ENCODE assay signal across 15 cellular contexts in genomic region chr10:96125142-96125515, GRCh38. TPM values are rescaled to one million over a fixed set of nuclear protein-coding genes. Genes with fewer than 3 reads are reported as not detected.
DNase-seq lines count a peak whose midpoint lies in the region; ATAC-seq and TF ChIP-seq lines count a peak whose summit lies in the region.
"Had no signal": no experiment of that assay in that cellular context is flagged by ENCODE, and none has a peak within 500 bp of the region (broad histone marks: within the 10 kb centered on the region; RNA-seq: fewer than 3 reads in every experiment).

No MANE protein-coding gene starts in this region.

- H3K4me3 ChIP-seq in ACC112 (ENCODE audit: low read depth, low read length), result no peak overlapping the region
- H3K4me3 ChIP-seq in HL-60 (replicated peaks; ENCODE audit: insufficient read depth, low read length), result peak overlapping the region; percentile 40; the same call in 1 of the 2 replicates
- H3K4me3 ChIP-seq: gastrocnemius medialis, right atrium auricular region, SJSA1 had no signal

- H3K4me1 Mint-ChIP-seq in glutamatergic neuron (ENCODE audit: low read depth, unreplicated experiment), result peaks cover 6% of the 10 kb centered on the region

- TF ChIP-seq CTCF in HL-60 (IDR thresholded peaks at IDR 0.05; ENCODE audit: insufficient read depth, low read length) (no peak), glutamatergic neuron (IDR thresholded peaks at IDR 0.05; ENCODE audit: partially characterized antibody, unreplicated experiment) (no peak)

- no peak for DNase-seq in HL-60 (ENCODE audit: low read depth in 1 of 2, low spot score in 1 of 2)
- DNase-seq in OCI-M1 (lab: John Stamatoyannopoulos, UW), result peak; percentile 84
- no peak for DNase-seq in glutamatergic neuron
- DNase-seq in NCI-H2107 treated with DMSO at 0.1 percent for 48 hours (lab: John Stamatoyannopoulos, UW; ENCODE audit: unreplicated experiment), result no peak
- DNase-seq: activated naive CD8-positive, alpha-beta T cell treated with anti-CD3 and anti-CD28 coated beads, Interleukin-2, amount 10 ng/mL, durations not matched to agents 7 days and 5 days; gastrocnemius medialis; NCI-H1417 treated with DMSO at 0.1 percent for 48 hours; stimulated activated CD4-positive, alpha-beta T cell treated with anti-CD3 and anti-CD28 coated beads, Interleukin-4, amount 100 ng/mL, for 24 hours; stimulated activated naive CD4-positive, alpha-beta T cell had no signal

- ATAC-seq in HG03159 (IDR thresholded peaks at IDR 0.05; ENCODE audit: unreplicated experiment) (no peak), GM21528 (IDR thresholded peaks at IDR 0.05; ENCODE audit: low FRiP score, unreplicated experiment) (no peak), HG03571 (IDR thresholded peaks at IDR 0.05; ENCODE audit: unreplicated experiment) (no peak)
- ATAC-seq: gastrocnemius medialis had no signal

- H3K27me3 ChIP-seq in ACC112 (ENCODE audit: insufficient read depth, low read length), result no peaks in the 10 kb centered on the region
- no peaks in the 10 kb centered on the region for H3K27me3 ChIP-seq in HL-60 (ENCODE audit: insufficient read depth, poor library complexity, severe bottlenecking)

- H3K27ac Mint-ChIP-seq in glutamatergic neuron (ENCODE audit: unreplicated experiment), result no peak overlapping the region
- H3K27ac Mint-ChIP-seq: activated naive CD8-positive, alpha-beta T cell treated with anti-CD3 and anti-CD28 coated beads, Interleukin-2, amount 10 ng/mL, durations not matched to agents 7 days and 5 days had no signal

- peak overlapping the region; percentile 82 for H3K4me3 Mint-ChIP-seq in glutamatergic neuron (ENCODE audit: unreplicated experiment)
- H3K4me3 Mint-ChIP-seq: activated naive CD8-positive, alpha-beta T cell treated with anti-CD3 and anti-CD28 coated beads, Interleukin-2, amount 10 ng/mL, durations not matched to agents 7 days and 5 days had no signal

- no peak overlapping the region for H3K27ac ChIP-seq in ACC112 (ENCODE audit: low read depth, low read length)
- peak overlapping the region; percentile 93 for H3K27ac ChIP-seq in HL-60 (replicated peaks)
- H3K27ac ChIP-seq: gastrocnemius medialis, right atrium auricular region, SJSA1 had no signal

- peaks cover 19% of the 10 kb centered on the region for H3K4me1 ChIP-seq in ACC112 (ENCODE audit: control insufficient read depth, insufficient read depth, low read length, unreplicated experiment)

- no peaks in the 10 kb centered on the region for H3K27me3 Mint-ChIP-seq in glutamatergic neuron (ENCODE audit: unreplicated experiment)

- no peaks in the 10 kb centered on the region for H3K36me3 Mint-ChIP-seq in glutamatergic neuron (ENCODE audit: unreplicated experiment)

- H3K79me2 ChIP-seq in ACC112 (ENCODE audit: control insufficient read depth, insufficient read depth, low read length, unreplicated experiment), result no peaks in the 10 kb centered on the region

- peaks cover 11% of the 10 kb centered on the region for H3K9me3 Mint-ChIP-seq in glutamatergic neuron (ENCODE audit: unreplicated experiment)

- peak overlapping the region; percentile 46 for H2AFZ ChIP-seq in ACC112 (ENCODE audit: low read length, unreplicated experiment)

- H3K36me3 ChIP-seq in ACC112 (ENCODE audit: insufficient read depth, low read length), result no peaks in the 10 kb centered on the region; the same call in 1 of the 2 replicates
- H3K36me3 ChIP-seq: gastrocnemius medialis, right atrium auricular region, SJSA1 had no signal

RNA-seq across cellular contexts. Expression of gene ZNF518A, which starts 5.0 kb away (rescaled TPM):
- total RNA-seq in glutamatergic neuron (ENCODE audit: unreplicated experiment), result 39.0 TPM
